Comparison of ENCODE assay signal across 8 cellular contexts in the genomic region with DNA sequence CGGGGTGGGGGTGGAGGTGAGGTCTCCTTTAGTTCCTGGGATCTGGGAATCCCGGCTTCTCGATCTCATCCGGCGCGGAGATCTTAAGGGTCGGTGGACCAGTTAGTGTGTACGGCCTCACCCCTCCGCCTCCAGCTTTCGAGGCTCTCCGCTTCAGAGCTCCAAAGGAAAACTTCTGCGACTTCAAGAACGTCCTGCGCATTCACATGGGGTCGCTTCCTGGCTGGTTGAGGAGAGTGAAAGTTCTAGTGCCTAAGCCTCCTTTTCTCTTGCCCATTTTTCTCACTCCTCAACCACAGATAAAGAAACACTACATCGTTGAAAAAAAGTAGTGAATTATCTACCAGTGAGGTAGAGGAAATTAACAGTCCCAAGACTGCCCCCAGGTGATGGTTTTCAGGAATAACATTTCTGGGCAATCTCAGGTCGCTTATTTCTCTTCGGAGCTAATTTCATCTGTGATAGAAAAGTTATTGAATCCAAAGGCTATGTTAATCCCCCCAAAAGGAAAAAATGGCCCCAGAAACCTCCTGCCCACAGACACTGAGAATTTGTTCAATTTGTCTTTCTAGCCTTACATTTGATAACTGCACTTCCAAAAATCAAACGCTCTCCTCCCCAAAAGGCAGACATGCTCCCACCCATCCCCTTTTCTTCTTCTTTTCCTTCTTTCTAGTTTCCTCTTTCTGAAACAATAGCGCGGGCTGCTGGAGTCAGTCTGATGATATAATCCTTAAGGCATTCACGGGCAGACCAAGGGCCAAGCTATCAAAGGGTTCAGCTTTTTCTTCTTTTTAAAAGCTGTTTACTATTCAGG. TPM values are rescaled to one million over a fixed set of nuclear protein-coding genes. Genes with fewer than 3 reads are reported as not detected.
DNase-seq lines count a peak whose midpoint lies in the region; ATAC-seq, FAIRE-seq and TF ChIP-seq lines count a peak whose summit lies in the region.

No MANE protein-coding gene starts in this region.

- no peaks in the 10 kb centered on the region for H3K9me1 ChIP-seq in IMR-90 (ENCODE audit: insufficient read depth, low read length)

- 40% methylated on average over 1 of the region's 22 CpGs; no CpG with 5 or more reads in 1 of the 2 experiments for WGBS in IMR-90 (ENCODE audit: extremely low coverage in 2 of 2, insufficient read length in 1 of 2), 2 experiments

- POLR2A ChIA-PET in IMR-90 (lab: Charles Lee; ENCODE audit: unreplicated experiment) = interaction anchor here (0.6 kb wide), 1 partner anchor 9 kb away, joined by 3 read pairs; no protein-coding TSS in a partner anchor

- H3K4ac ChIP-seq in IMR-90 (ENCODE audit: low read depth, low read length) = no peak overlapping the region

- no peak overlapping the region for H3K23ac ChIP-seq in IMR-90 (ENCODE audit: low read depth, low read length)

- H3K9me3 ChIP-seq in IMR-90 (ENCODE audit: control insufficient read depth, insufficient read depth, low read length) (peaks cover 13% of the 10 kb centered on the region), SJSA1 (replicated peaks) (no peaks in the 10 kb centered on the region), endocrine pancreas (ENCODE audit: control insufficient read depth, low read length) (no peaks in the 10 kb centered on the region)

- H4K5ac ChIP-seq in IMR-90 (ENCODE audit: low read depth, low read length) = no peak overlapping the region

- dilution Hi-C loops in IMR-90 (cut with HindIII; ENCODE audit: low sequenced_read_pairs, unreplicated experiment) = no loop called here

- ATAC-seq in GM18861 (IDR thresholded peaks at IDR 0.05; ENCODE audit: unreplicated experiment) (peak; percentile 77), IMR-90 (ENCODE audit: low read depth) (peak; percentile 82), HG02571 (IDR thresholded peaks at IDR 0.05; ENCODE audit: unreplicated experiment) (no peak)

- H4K20me1 ChIP-seq in IMR-90 (ENCODE audit: insufficient read depth, low read length) = no peaks in the 10 kb centered on the region

- peak; percentile 61 for TF ChIP-seq CTCF in IMR-90 (conservative IDR thresholded peaks at IDR 0.05; ENCODE audit: low read depth, low read length)

- no TSS peak for BruUV-seq in IMR-90 (replicated peaks; lab: Mats Ljungman, UMichigan)

- H2AK5ac ChIP-seq in IMR-90 (ENCODE audit: low read depth, low read length) = no peak overlapping the region

- H3K27ac ChIP-seq in IMR-90 (ENCODE audit: insufficient read depth, low read length) (no peak overlapping the region), SJSA1 (peak overlapping the region; percentile 84)

- H2AK9ac ChIP-seq in IMR-90 (replicated peaks; ENCODE audit: low read depth, low read length, poor library complexity) = no peak overlapping the region

- no peak overlapping the region for H2BK120ac ChIP-seq in IMR-90 (ENCODE audit: low read depth, low read length)

- intact Hi-C loops in IMR-90 (cut with micrococcal nuclease) = loop anchor here (1.0 to 10.0 kb wide), 3 partner anchors 126 to 931 kb away; no protein-coding TSS in a partner anchor

- in situ Hi-C loops in IMR-90 (cut with MboI; ENCODE audit: low sequenced_read_pairs) = no loop called here

- no peaks in the 10 kb centered on the region for H3K36me3 ChIP-seq in IMR-90 (ENCODE audit: control insufficient read depth, insufficient read depth, low read length)
- no peaks in the 10 kb centered on the region for H3K36me3 ChIP-seq in SJSA1
- peaks cover 2% of the 10 kb centered on the region for H3K36me3 ChIP-seq in endocrine pancreas (ENCODE audit: control insufficient read depth, insufficient read depth, low read length)

- H4K8ac ChIP-seq in IMR-90 (ENCODE audit: low read depth in 2 of 2, low read length in 2 of 2) = no peak overlapping the region

- CTCF ChIA-PET in IMR-90 (lab: Yijun Ruan, JAX) = interaction anchor here (0.6 to 1.8 kb wide), 4 partner anchors 11 to 855 kb away, joined by 3 to 5 read pairs (median 3); no protein-coding TSS in a partner anchor

- H3K4me1 ChIP-seq in IMR-90 (ENCODE audit: control insufficient read depth, insufficient read depth, low read length) (no peaks in the 10 kb centered on the region; the same call in 1 of the 2 replicates), SJSA1 (replicated peaks) (peaks cover 25% of the 10 kb centered on the region), endocrine pancreas (ENCODE audit: control insufficient read depth, insufficient read depth, low read length) (no peaks in the 10 kb centered on the region)

- H3K9ac ChIP-seq in IMR-90 (ENCODE audit: low read depth, low read length) (no peak overlapping the region), endocrine pancreas (ENCODE audit: control insufficient read depth, insufficient read depth, low read length) (peak overlapping the region; percentile 44)

- no peak overlapping the region for H2BK15ac ChIP-seq in IMR-90 (ENCODE audit: low read depth, low read length)

- TF ChIP-seq RAD21 in IMR-90 (IDR thresholded peaks at IDR 0.05; ENCODE audit: low read length) = peak; percentile 52

- H3K4me3 ChIP-seq in IMR-90 (ENCODE audit: insufficient read depth, low read depth, low read length) (peak overlapping the region; percentile 29), SJSA1 (peak overlapping the region; percentile 28), endocrine pancreas (ENCODE audit: control insufficient read depth, insufficient read depth, low read length) (peak overlapping the region; percentile 64)

- H3K18ac ChIP-seq in IMR-90 (ENCODE audit: low read depth, low read length) = no peak overlapping the region

- TF ChIP-seq POLR2A in IMR-90 (IDR thresholded peaks at IDR 0.05; ENCODE audit: low read depth, low read length) = no peak

- no peak for FAIRE-seq in urothelium cell line (lab: Jason Lieb, UNC)

- no peak overlapping the region for H2BK5ac ChIP-seq in IMR-90 (ENCODE audit: low read depth, low read length, poor library complexity, severe bottlenecking)

- H2AFZ ChIP-seq in IMR-90 (replicated peaks; ENCODE audit: low read length, poor library complexity) = peak overlapping the region; percentile 35

- peak; percentile 41 for DNase-seq in CD1c-positive myeloid dendritic cell (ENCODE audit: extremely low spot score)
- peak; percentile 54 for DNase-seq in IMR-90
- DNase-seq in SJSA1 (ENCODE audit: low read depth in 1 of 2, low spot score in 2 of 2) = peak; percentile 73 to 91
- peak; percentile 4 for DNase-seq in midbrain (lab: John Stamatoyannopoulos, UW)
- peak; percentile 60 for DNase-seq in urothelium cell line (ENCODE audit: low spot score)

- H4K91ac ChIP-seq in IMR-90 (ENCODE audit: insufficient read depth, low read depth, low read length) = no peak overlapping the region

- peaks cover 58% of the 10 kb centered on the region for H3K27me3 ChIP-seq in IMR-90 (ENCODE audit: control insufficient read depth, insufficient read depth, low read length)
- no peaks in the 10 kb centered on the region for H3K27me3 ChIP-seq in SJSA1 (replicated peaks)
- peaks cover 16% of the 10 kb centered on the region for H3K27me3 ChIP-seq in endocrine pancreas (ENCODE audit: control insufficient read depth, insufficient read depth, low read length)

- H3K4me2 ChIP-seq in IMR-90 (ENCODE audit: low read depth, low read length) = peak overlapping the region; percentile 97

- H3K79me1 ChIP-seq in IMR-90 (ENCODE audit: low read depth in 1 of 2, low read length in 2 of 2) = no peaks in the 10 kb centered on the region

- no peak overlapping the region for H3K56ac ChIP-seq in IMR-90 (ENCODE audit: extremely low read depth, insufficient read depth, low read length)

- no peak overlapping the region for H3K14ac ChIP-seq in IMR-90 (replicated peaks; ENCODE audit: low read depth, low read length)

- H2BK20ac ChIP-seq in IMR-90 (ENCODE audit: low read depth, low read length) = no peak overlapping the region

TF ChIP-seq in IMR-90, 13 proteins besides CTCF, POLR2A, EP300 and RAD21:
- peak; percentile 32; the same call in 1 of the 2 replicates for TF ChIP-seq SMC3 (IDR thresholded peaks at IDR 0.05; ENCODE audit: low read depth, low read length)
- TF ChIP-seq RFX5 (IDR thresholded peaks at IDR 0.05; ENCODE audit: low read depth, low read length) = no peak
- TF ChIP-seq NFE2L2 (IDR thresholded peaks at IDR 0.05; ENCODE audit: low read depth, low read length) = no peak
TF ChIP-seq in IMR-90: peak in this region for 1.

RNA-seq across cellular contexts. Expression of a gene that starts 20.5 kb away (rescaled TPM):
- total RNA-seq in IMR-90 (2012; rRNA removed) = not detected in 2 replicates
- not detected in 2 replicates for polyA plus RNA-seq in IMR-90 (2012; rRNA removed)
- not detected in 2 replicates for polyA plus RNA-seq in IMR-90 (2012; cell fraction: cytosol; rRNA removed)
- 0.02 TPM in 1 of 2 replicates, not detected in the other for polyA plus RNA-seq in IMR-90 (2012; cell fraction: nucleus; rRNA removed; ENCODE audit: low replicate concordance)
- 16.0 and 31.0 TPM in 2 replicates for total RNA-seq in SJSA1 (2014; rRNA removed; shearing (Covaris generic))

Comparison
In these comparisons a context has a peak if more than half of its experiments do, and no peak if none do; other contexts are left out.
1. DNase-seq: peak in every context shown above with its lines; median percentile 82 in SJSA1; 60 in urothelium cell line; 54 in IMR-90; 41 in CD1c-positive myeloid dendritic cell; 4 in midbrain.
2. RNA of a gene that starts 20.5 kb away (total RNA-seq): 16.0 to 31.0 TPM in SJSA1; not detected in IMR-90; every median in the first group is over 10 times any median in the second.
3. Peak in every context shown above with its lines, with median percentiles within 50 percentile points of each other: H3K4me3 ChIP-seq.